Comparison of ENCODE assay signal across 1 cellular context in the genomic region with DNA sequence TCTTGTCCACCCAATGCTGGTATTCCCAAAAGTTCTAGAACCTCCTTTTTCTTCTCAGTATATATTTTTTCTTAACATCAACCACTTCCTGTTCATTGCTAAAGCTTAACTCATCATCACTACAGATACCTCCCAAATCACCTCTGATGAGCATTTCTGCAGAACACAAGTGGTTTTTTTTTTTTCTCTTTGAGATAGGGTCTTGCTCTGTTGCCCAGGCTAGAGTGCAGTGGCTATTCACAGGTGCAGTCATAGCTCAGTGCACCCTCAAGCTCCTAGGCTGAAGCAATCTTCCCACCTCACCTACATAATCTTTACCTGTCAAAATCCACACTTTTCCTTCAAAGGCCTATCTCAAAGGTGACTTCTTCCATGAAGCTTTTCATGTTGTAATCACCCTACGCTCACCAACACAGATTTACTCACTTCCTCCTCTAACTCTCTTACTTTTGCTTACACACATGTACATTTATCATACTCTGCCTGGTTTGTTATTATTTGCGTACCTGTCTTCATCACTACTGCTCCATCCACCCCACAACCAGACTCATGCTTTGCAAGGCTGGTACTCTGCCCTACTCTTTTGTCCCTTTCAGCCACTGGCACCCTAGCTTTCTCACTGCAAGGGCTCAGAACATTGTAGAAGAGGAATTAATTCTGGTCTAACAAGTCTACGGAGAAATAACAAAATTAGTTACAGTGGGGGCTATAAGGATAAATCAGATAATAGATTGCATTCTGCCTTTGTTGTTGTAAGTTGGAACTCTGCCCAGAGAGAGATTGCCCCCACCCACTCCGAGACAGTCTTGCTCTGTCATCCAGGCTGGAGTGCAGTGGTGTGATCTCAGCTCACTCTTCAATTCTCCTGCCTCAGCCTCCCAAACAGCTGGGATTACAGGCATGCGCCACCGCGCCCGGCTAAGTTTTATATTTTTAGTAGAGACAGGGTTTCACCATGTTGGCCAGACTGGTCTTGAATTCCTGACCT.
TF ChIP-seq lines count a peak whose summit lies in the region.

No MANE protein-coding gene starts in this region.

TF ChIP-seq in GM23338, 12 proteins besides CTCF, POLR2A, EP300 and RAD21:
- TF ChIP-seq, protein P1, sequence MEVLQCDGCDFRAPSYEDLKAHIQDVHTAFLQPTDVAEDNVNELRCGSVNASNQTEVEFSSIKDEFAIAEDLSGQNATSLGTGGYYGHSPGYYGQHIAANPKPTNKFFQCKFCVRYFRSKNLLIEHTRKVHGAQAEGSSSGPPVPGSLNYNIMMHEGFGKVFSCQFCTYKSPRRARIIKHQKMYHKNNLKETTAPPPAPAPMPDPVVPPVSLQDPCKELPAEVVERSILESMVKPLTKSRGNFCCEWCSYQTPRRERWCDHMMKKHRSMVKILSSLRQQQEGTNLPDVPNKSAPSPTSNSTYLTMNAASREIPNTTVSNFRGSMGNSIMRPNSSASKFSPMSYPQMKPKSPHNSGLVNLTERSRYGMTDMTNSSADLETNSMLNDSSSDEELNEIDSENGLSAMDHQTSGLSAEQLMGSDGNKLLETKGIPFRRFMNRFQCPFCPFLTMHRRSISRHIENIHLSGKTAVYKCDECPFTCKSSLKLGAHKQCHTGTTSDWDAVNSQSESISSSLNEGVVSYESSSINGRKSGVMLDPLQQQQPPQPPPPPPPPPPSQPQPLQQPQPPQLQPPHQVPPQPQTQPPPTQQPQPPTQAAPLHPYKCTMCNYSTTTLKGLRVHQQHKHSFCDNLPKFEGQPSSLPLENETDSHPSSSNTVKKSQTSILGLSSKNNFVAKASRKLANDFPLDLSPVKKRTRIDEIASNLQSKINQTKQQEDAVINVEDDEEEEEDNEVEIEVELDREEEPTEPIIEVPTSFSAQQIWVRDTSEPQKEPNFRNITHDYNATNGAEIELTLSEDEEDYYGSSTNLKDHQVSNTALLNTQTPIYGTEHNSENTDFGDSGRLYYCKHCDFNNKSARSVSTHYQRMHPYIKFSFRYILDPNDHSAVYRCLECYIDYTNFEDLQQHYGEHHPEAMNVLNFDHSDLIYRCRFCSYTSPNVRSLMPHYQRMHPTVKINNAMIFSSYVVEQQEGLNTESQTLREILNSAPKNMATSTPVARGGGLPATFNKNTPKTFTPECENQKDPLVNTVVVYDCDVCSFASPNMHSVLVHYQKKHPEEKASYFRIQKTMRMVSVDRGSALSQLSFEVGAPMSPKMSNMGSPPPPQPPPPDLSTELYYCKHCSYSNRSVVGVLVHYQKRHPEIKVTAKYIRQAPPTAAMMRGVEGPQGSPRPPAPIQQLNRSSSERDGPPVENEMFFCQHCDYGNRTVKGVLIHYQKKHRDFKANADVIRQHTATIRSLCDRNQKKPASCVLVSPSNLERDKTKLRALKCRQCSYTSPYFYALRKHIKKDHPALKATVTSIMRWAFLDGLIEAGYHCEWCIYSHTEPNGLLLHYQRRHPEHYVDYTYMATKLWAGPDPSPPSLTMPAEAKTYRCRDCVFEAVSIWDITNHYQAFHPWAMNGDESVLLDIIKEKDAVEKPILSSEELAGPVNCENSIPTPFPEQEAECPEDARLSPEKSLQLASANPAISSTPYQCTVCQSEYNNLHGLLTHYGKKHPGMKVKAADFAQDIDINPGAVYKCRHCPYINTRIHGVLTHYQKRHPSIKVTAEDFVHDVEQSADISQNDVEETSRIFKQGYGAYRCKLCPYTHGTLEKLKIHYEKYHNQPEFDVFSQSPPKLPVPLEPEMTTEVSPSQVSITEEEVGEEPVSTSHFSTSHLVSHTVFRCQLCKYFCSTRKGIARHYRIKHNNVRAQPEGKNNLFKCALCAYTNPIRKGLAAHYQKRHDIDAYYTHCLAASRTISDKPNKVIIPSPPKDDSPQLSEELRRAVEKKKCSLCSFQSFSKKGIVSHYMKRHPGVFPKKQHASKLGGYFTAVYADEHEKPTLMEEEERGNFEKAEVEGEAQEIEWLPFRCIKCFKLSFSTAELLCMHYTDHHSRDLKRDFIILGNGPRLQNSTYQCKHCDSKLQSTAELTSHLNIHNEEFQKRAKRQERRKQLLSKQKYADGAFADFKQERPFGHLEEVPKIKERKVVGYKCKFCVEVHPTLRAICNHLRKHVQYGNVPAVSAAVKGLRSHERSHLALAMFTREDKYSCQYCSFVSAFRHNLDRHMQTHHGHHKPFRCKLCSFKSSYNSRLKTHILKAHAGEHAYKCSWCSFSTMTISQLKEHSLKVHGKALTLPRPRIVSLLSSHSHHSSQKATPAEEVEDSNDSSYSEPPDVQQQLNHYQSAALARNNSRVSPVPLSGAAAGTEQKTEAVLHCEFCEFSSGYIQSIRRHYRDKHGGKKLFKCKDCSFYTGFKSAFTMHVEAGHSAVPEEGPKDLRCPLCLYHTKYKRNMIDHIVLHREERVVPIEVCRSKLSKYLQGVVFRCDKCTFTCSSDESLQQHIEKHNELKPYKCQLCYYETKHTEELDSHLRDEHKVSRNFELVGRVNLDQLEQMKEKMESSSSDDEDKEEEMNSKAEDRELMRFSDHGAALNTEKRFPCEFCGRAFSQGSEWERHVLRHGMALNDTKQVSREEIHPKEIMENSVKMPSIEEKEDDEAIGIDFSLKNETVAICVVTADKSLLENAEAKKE (CRISPR knock-in tag; IDR thresholded peaks at IDR 0.05), result no peak
- TF ChIP-seq JUNB (IDR thresholded peaks at IDR 0.05; ENCODE audit: unreplicated experiment), result no peak
- no peak for TF ChIP-seq ZNF331 (CRISPR knock-in tag; IDR thresholded peaks at IDR 0.05; ENCODE audit: low read depth)
- no peak for TF ChIP-seq ZNF114 (CRISPR knock-in tag; IDR thresholded peaks at IDR 0.05)
- TF ChIP-seq CREB1 (CRISPR knock-in tag; IDR thresholded peaks at IDR 0.05; ENCODE audit: low read depth), result no peak
